ENCODE assay signal across 38 cellular contexts in the genomic region with DNA sequence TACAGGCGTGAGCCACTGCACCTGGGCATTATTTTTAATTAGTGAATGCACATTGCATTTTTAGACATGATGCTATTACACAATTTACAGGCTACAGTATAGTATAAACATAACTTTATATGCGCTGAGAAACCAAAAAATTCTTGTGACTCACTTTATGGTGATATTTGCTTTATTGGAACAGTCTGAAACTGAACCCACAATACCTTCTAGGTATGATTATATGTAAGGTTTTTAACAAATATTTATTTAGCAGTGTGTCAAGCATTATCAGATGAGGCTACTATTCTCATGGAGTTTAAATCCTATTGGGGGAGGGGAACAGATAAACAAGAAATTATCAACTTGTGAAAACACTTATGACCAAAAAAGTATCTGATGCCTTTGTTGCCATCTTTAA.
"Had no signal": no experiment of that assay in that cellular context is flagged by ENCODE, and none has a peak within 500 bp of the region (broad histone marks: within the 10 kb centered on the region; RNA-seq: fewer than 3 reads in every experiment).

No MANE protein-coding gene starts in this region.

- H3K4me3 ChIP-seq: adrenal gland, ascending aorta, cardiac muscle cell, colonic mucosa had no signal

- H3K27ac ChIP-seq: adrenal gland, ascending aorta, cardiac muscle cell, colonic mucosa, WERI-Rb-1 had no signal

- H3K27ac Mint-ChIP-seq: activated CD4-positive, alpha-beta memory T cell treated with anti-CD3 and anti-CD28 coated beads for 36 hours; activated CD4-positive, alpha-beta T cell treated with anti-CD3 and anti-CD28 coated beads, Interleukin-2, amount 10 ng/mL, durations not matched to agents 24 days and 14 days; activated CD8-positive, alpha-beta T cell treated with anti-CD3 and anti-CD28 coated beads for 36 hours; activated naive CD4-positive, alpha-beta T cell treated with anti-CD3 and anti-CD28 coated beads for 36 hours; activated naive CD4-positive, alpha-beta T cell treated with anti-CD3 and anti-CD28 coated beads, Interleukin-2, amount 50 U/mL, for 72 hours; activated naive CD8-positive, alpha-beta T cell treated with anti-CD3 and anti-CD28 coated beads for 36 hours; activated T-cell treated with anti-CD3 and anti-CD28 coated beads, Interleukin-2, amount 50 U/mL, for 72 hours; activated T-helper 1 cell treated with anti-CD3 and anti-CD28 coated beads, Interleukin-12 subunit alpha, Interleukin-12 subunit beta, Interleukin-2, Interleukin-4 antibody, amounts not matched to agents 30 ng/mL and 10 ng/mL and 1 ng/mL, durations not matched to agents 14 hours and 24 hours and 36 hours; activated T-helper 17 cell treated with anti-CD3 and anti-CD28 coated beads, Interleukin-2, amount 50 U/mL, for 72 hours; T-helper 1 cell treated with Interleukin-12 subunit alpha and Interleukin-12 subunit beta and Interleukin-4 antibody, amounts not matched to agents 30 μg/mL and 1 μg/mL, for 36 hours; T-helper 2 cell treated with Interferon-gamma antibody and Interleukin-4, amounts not matched to agents 5 μg/mL and 100 μg/mL, for 36 hours; WTC11 had no signal

- H3K4me1 Mint-ChIP-seq: activated CD4-positive, alpha-beta T cell treated with anti-CD3 and anti-CD28 coated beads, Interleukin-2, amount 10 ng/mL, durations not matched to agents 24 days and 14 days; activated naive CD8-positive, alpha-beta T cell treated with anti-CD3 and anti-CD28 coated beads for 36 hours; activated T-helper 17 cell treated with anti-CD3 and anti-CD28 coated beads, Interleukin-2, amount 50 U/mL, for 72 hours; brain; central memory CD8-positive, alpha-beta T cell had no signal

- ATAC-seq: activated CD8-positive, alpha-beta T cell treated with anti-CD3 and anti-CD28 coated beads for 36 hours; activated naive CD4-positive, alpha-beta T cell treated with anti-CD3 and anti-CD28 coated beads, Interleukin-2, amount 50 U/mL, for 72 hours; activated T-cell treated with anti-CD3 and anti-CD28 coated beads, Interleukin-2, amount 50 U/mL, for 4 hours; activated T-cell treated with anti-CD3 and anti-CD28 coated beads, Interleukin-2, amount 50 U/mL, for 72 hours; activated T-helper 17 cell treated with anti-CD3 and anti-CD28 coated beads, Interleukin-2, amount 50 U/mL, for 72 hours; WTC11 had no signal

- DNase-seq: activated CD4-positive, alpha-beta memory T cell treated with anti-CD3 and anti-CD28 coated beads for 36 hours; activated CD4-positive, alpha-beta T cell treated with anti-CD3 and anti-CD28 coated beads for 4 hours; activated CD4-positive, alpha-beta T cell treated with anti-CD3 and anti-CD28 coated beads, Interleukin-2, amount 10 ng/mL, durations not matched to agents 24 days and 14 days; activated CD4-positive, alpha-beta T cell treated with anti-CD3 and anti-CD28 coated beads, Interleukin-2, amount 50 U/mL, for 1 hour; activated CD4-positive, alpha-beta T cell treated with anti-CD3 and anti-CD28 coated beads, Interleukin-2, amount 50 U/mL, for 4 hours; activated CD4-positive, CD25-positive, alpha-beta regulatory T cell treated with anti-CD3 and anti-CD28 coated beads, Interleukin-2, amount 50 U/mL, for 72 hours; activated CD8-positive, alpha-beta memory T cell treated with anti-CD3 and anti-CD28 coated beads, Interleukin-2, amount 50 U/mL, for 4 hours; activated CD8-positive, alpha-beta T cell treated with anti-CD3 and anti-CD28 coated beads for 36 hours; activated effector memory CD4-positive, alpha-beta T cell treated with Interleukin-2 at 50 U/mL for 16 hours; activated gamma-delta T cell treated with Interleukin-2 at 50 U/mL for 16 hours; activated naive CD4-positive, alpha-beta T cell; activated naive CD4-positive, alpha-beta T cell treated with anti-CD3 and anti-CD28 coated beads for 36 hours; activated naive CD4-positive, alpha-beta T cell treated with anti-CD3 and anti-CD28 coated beads, Interleukin-2, amount 50 U/mL, for 16 hours; activated naive CD8-positive, alpha-beta T cell treated with anti-CD3 and anti-CD28 coated beads for 36 hours; activated T-cell treated with anti-CD3 and anti-CD28 coated beads for 4 hours; activated T-cell treated with anti-CD3 and anti-CD28 coated beads, Interleukin-2, amount 50 U/mL, for 1 hour; activated T-cell treated with anti-CD3 and anti-CD28 coated beads, Interleukin-2, amount 50 U/mL, for 4 hours; activated T-cell treated with anti-CD3 and anti-CD28 coated beads, Interleukin-2, amount 50 U/mL, for 72 hours; adrenal gland; amygdala; anterior cingulate cortex; caudate nucleus; cerebellar nuclear complex; colonic mucosa; T-helper 1 cell; T-helper 2 cell; T-helper 9 cell; WERI-Rb-1 had no signal

- H3K4me1 ChIP-seq: adrenal gland, ascending aorta, colonic mucosa had no signal

- H3K36me3 Mint-ChIP-seq: activated CD4-positive, alpha-beta memory T cell treated with anti-CD3 and anti-CD28 coated beads for 36 hours; activated naive CD4-positive, alpha-beta T cell treated with anti-CD3 and anti-CD28 coated beads, Interleukin-2, amount 50 U/mL, for 72 hours; activated naive CD8-positive, alpha-beta T cell treated with anti-CD3 and anti-CD28 coated beads for 36 hours had no signal

- H3K27me3 ChIP-seq: adrenal gland, ascending aorta, cardiac muscle cell, colonic mucosa had no signal

- H3K36me3 ChIP-seq: adrenal gland, ascending aorta, cardiac muscle cell, colonic mucosa, WERI-Rb-1 had no signal

- H3K9me3 ChIP-seq: adrenal gland, colonic mucosa had no signal

- H3K27me3 Mint-ChIP-seq: activated CD4-positive, alpha-beta memory T cell treated with anti-CD3 and anti-CD28 coated beads for 36 hours; activated CD4-positive, alpha-beta T cell treated with anti-CD3 and anti-CD28 coated beads, Interleukin-2, amount 10 ng/mL, durations not matched to agents 24 days and 14 days; activated CD8-positive, alpha-beta T cell treated with anti-CD3 and anti-CD28 coated beads for 36 hours; activated naive CD8-positive, alpha-beta T cell treated with anti-CD3 and anti-CD28 coated beads for 36 hours; brain; central memory CD8-positive, alpha-beta T cell had no signal

- H3K4me3 Mint-ChIP-seq: activated CD4-positive, alpha-beta memory T cell treated with anti-CD3 and anti-CD28 coated beads for 36 hours; activated CD4-positive, alpha-beta T cell treated with anti-CD3 and anti-CD28 coated beads, Interleukin-2, amount 10 ng/mL, durations not matched to agents 24 days and 14 days; activated CD8-positive, alpha-beta T cell treated with anti-CD3 and anti-CD28 coated beads for 36 hours; activated naive CD4-positive, alpha-beta T cell treated with anti-CD3 and anti-CD28 coated beads for 36 hours; activated naive CD8-positive, alpha-beta T cell treated with anti-CD3 and anti-CD28 coated beads for 36 hours; activated T-cell treated with anti-CD3 and anti-CD28 coated beads, Interleukin-2, amount 50 U/mL, for 4 hours; activated T-cell treated with anti-CD3 and anti-CD28 coated beads, Interleukin-2, amount 50 U/mL, for 72 hours; activated T-helper 1 cell treated with anti-CD3 and anti-CD28 coated beads, Interleukin-12 subunit alpha, Interleukin-12 subunit beta, Interleukin-2, Interleukin-4 antibody, amounts not matched to agents 30 ng/mL and 10 ng/mL and 1 ng/mL, durations not matched to agents 14 hours and 24 hours and 36 hours; activated T-helper 17 cell treated with anti-CD3 and anti-CD28 coated beads, Interleukin-2, amount 50 U/mL, for 72 hours; brain; central memory CD8-positive, alpha-beta T cell; T-helper 1 cell treated with Interleukin-12 subunit alpha and Interleukin-12 subunit beta and Interleukin-4 antibody, amounts not matched to agents 30 μg/mL and 1 μg/mL, for 36 hours; T-helper 2 cell treated with Interferon-gamma antibody and Interleukin-4, amounts not matched to agents 5 μg/mL and 100 μg/mL, for 36 hours; WTC11 had no signal
